ENCODE assay signal across 25 cellular contexts in genomic region chr6:55496201-55496600, GRCh38.
"Had no signal": no experiment of that assay in that cellular context is flagged by ENCODE, and none has a peak within 500 bp of the region (broad histone marks: within the 10 kb centered on the region; RNA-seq: fewer than 3 reads in every experiment).

No MANE protein-coding gene starts in this region.

- H3K36me3 ChIP-seq: colonic mucosa, esophagus muscularis mucosa, gastrocnemius medialis, heart left ventricle, left lung, neural progenitor cell, prostate gland, right atrium auricular region, sigmoid colon, spleen, tibial artery had no signal

- H3K9me3 ChIP-seq: colonic mucosa, esophagus muscularis mucosa, gastrocnemius medialis, heart left ventricle, left lung, prostate gland, right atrium auricular region, sigmoid colon, spleen, testis, tibial artery had no signal

- H3K27me3 ChIP-seq: colonic mucosa, esophagus muscularis mucosa, gastrocnemius medialis, heart left ventricle, hepatocyte, left lung, neural progenitor cell, right atrium auricular region, sigmoid colon, spleen, testis, tibial artery had no signal

- H3K27ac ChIP-seq: colonic mucosa, esophagus muscularis mucosa, gastrocnemius medialis, heart left ventricle, hepatocyte, left lung, neural progenitor cell, parathyroid adenoma, prostate gland, right atrium auricular region, sigmoid colon, skin epidermis, spleen, testis, tibial artery had no signal

- ATAC-seq: gastrocnemius medialis; heart left ventricle; left cardiac atrium; left lung; naive thymus-derived CD4-positive, alpha-beta T cell; stimulated activated memory B cell treated with anti-CD40 and anti-IgM and Interleukin-4, amounts not matched to agents 10 μg/mL and 1 μg/mL and 100 μg/mL, for 72 hours; stimulated activated naive CD8-positive, alpha-beta T cell treated with anti-CD3 and anti-CD28 coated beads, Interleukin-15, Interleukin-2, amounts not matched to agents 100 U/mL and 50 U/mL, for 24 hours had no signal

- H3K4me1 ChIP-seq: colonic mucosa, gastrocnemius medialis, heart left ventricle, left lung, parathyroid adenoma, prostate gland, right atrium auricular region, spleen, testis, tibial artery had no signal

- H3K4me3 ChIP-seq: colonic mucosa, esophagus muscularis mucosa, gastrocnemius medialis, heart left ventricle, hepatocyte, left lung, neural progenitor cell, prostate gland, right atrium auricular region, sigmoid colon, skin epidermis, spleen, testis, tibial artery had no signal

- DNase-seq: colonic mucosa; effector CD8-positive, alpha-beta T cell; endodermal cell; gastrocnemius medialis; heart left ventricle; left cardiac atrium; left lung; mesendoderm; midbrain; naive thymus-derived CD4-positive, alpha-beta T cell; sigmoid colon; spleen; stimulated activated CD4-positive, alpha-beta T cell treated with anti-CD3 and anti-CD28 coated beads, Interleukin-4, amount 100 ng/mL, for 4 hours; stimulated activated naive CD8-positive, alpha-beta T cell treated with anti-CD3 and anti-CD28 coated beads, Interleukin-15, Interleukin-2, amounts not matched to agents 100 U/mL and 50 U/mL, for 24 hours; substantia nigra; testis; tibial artery had no signal
